In the genomic region with DNA sequence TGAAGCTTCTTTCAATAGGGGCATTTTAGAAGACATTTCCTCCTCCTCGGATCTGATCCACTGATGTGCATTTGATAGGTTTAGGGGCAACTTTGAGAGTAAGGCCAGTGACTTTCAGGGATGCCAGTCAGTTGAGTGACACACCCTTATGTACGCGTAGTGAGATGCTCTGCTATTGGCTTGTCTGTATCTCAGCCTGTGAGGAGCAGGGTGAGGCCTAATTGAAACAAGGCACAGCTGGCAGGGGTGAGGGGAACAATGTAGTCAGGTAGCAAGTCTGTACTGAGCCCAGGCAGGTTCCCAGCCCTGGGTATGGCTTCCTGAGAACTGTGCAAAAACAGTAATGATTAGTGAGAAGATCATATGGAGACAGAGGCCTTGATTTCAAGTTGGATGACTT, we compare ENCODE assay signal across 11 cellular contexts.
DNase-seq lines count a peak whose midpoint lies in the region; ATAC-seq and TF ChIP-seq lines count a peak whose summit lies in the region.
"Had no signal": no experiment of that assay in that cellular context is flagged by ENCODE, and none has a peak within 500 bp of the region (broad histone marks: within the 10 kb centered on the region; RNA-seq: fewer than 3 reads in every experiment).

No MANE protein-coding gene starts in this region.

- peaks cover 31% of the 10 kb centered on the region for H3K36me3 Mint-ChIP-seq in activated T-helper 2 cell treated with anti-CD3 and anti-CD28 coated beads, Interferon-gamma antibody, Interleukin-2, Interleukin-4, amounts not matched to agents 10 μg/mL and 5 μg/mL and 100 μg/mL, durations not matched to agents 14 hours and 24 hours and 36 hours (ENCODE audit: low read depth)
- H3K36me3 Mint-ChIP-seq in naive thymus-derived CD8-positive, alpha-beta T cell: peaks cover 0 to 6% (median 0%) of the 10 kb centered on the region in 3 donors

- no peak overlapping the region for H3K4me3 Mint-ChIP-seq in activated T-helper 2 cell treated with anti-CD3 and anti-CD28 coated beads, Interferon-gamma antibody, Interleukin-2, Interleukin-4, amounts not matched to agents 10 μg/mL and 5 μg/mL and 100 μg/mL, durations not matched to agents 14 hours and 24 hours and 36 hours (ENCODE audit: low read depth)
- H3K4me3 Mint-ChIP-seq in naive thymus-derived CD8-positive, alpha-beta T cell: peak overlapping the region in 7 of 10 donors; percentile 13 to 70 (median 34)

- peaks cover 12% of the 10 kb centered on the region for H3K4me1 ChIP-seq in lower lobe of right lung

- DNase-seq in stimulated activated CD4-positive, alpha-beta T cell treated with anti-CD3 and anti-CD28 coated beads, Interleukin-12 subunit alpha, Interleukin-12 subunit beta, amount 100 ng/mL, for 48 hours (ENCODE audit: low read depth in 2 of 3, low spot score in 1 of 3): peak in 2 of 3 donors; percentile 21 to 44
- DNase-seq in stimulated activated CD4-positive, alpha-beta T cell treated with anti-CD3 and anti-CD28 coated beads, Interleukin-12 subunit alpha, Interleukin-12 subunit beta, amount 100 ng/mL, for 4 hours: no peak
- no peak for DNase-seq in activated T-helper 2 cell treated with anti-CD3 and anti-CD28 coated beads, Interferon-gamma antibody, Interleukin-2, Interleukin-4, amounts not matched to agents 10 μg/mL and 5 μg/mL and 100 μg/mL, durations not matched to agents 14 hours and 24 hours and 36 hours (ENCODE audit: low spot score)
- DNase-seq in naive thymus-derived CD8-positive, alpha-beta T cell: no peak
- DNase-seq in NCI-H1417 (lab: John Stamatoyannopoulos, UW) (no peak), globus pallidus (ENCODE audit: low spot score) (no peak), lower lobe of right lung (no peak)
- no peak for DNase-seq in activated effector memory CD4-positive, alpha-beta T cell treated with Interleukin-2 at 50 U/mL for 16 hours
- DNase-seq: KG1, Peyer's patch, right cardiac atrium had no signal

- intact Hi-C loops in activated T-helper 2 cell treated with anti-CD3 and anti-CD28 coated beads, Interferon-gamma antibody, Interleukin-2, Interleukin-4, amounts not matched to agents 10 μg/mL and 5 μg/mL and 100 μg/mL, durations not matched to agents 14 hours and 24 hours and 36 hours (cut with micrococcal nuclease): loop anchor here (1.0 kb wide), 1 partner anchor 12 kb away; no protein-coding TSS in a partner anchor
- intact Hi-C loops in lower lobe of right lung (cut with DNase I): no loop called here

- no peak overlapping the region for H3K27ac ChIP-seq in lower lobe of right lung
- H3K27ac ChIP-seq: Peyer's patch had no signal

- H3K27me3 ChIP-seq in lower lobe of right lung (ENCODE audit: low read depth): no peaks in the 10 kb centered on the region
- H3K27me3 ChIP-seq: Peyer's patch had no signal

- no peaks in the 10 kb centered on the region for H3K27me3 Mint-ChIP-seq in activated T-helper 2 cell treated with anti-CD3 and anti-CD28 coated beads, Interferon-gamma antibody, Interleukin-2, Interleukin-4, amounts not matched to agents 10 μg/mL and 5 μg/mL and 100 μg/mL, durations not matched to agents 14 hours and 24 hours and 36 hours (ENCODE audit: low read depth)
- H3K27me3 Mint-ChIP-seq in naive thymus-derived CD8-positive, alpha-beta T cell: no peaks in the 10 kb centered on the region

- TF ChIP-seq CTCF in lower lobe of right lung (IDR thresholded peaks at IDR 0.05): no peak

- H3K4me1 Mint-ChIP-seq in activated T-helper 2 cell treated with anti-CD3 and anti-CD28 coated beads, Interferon-gamma antibody, Interleukin-2, Interleukin-4, amounts not matched to agents 10 μg/mL and 5 μg/mL and 100 μg/mL, durations not matched to agents 14 hours and 24 hours and 36 hours (ENCODE audit: low read depth): peaks cover 59% of the 10 kb centered on the region
- peaks cover 25 to 95% (median 83%) of the 10 kb centered on the region in 4 donors for H3K4me1 Mint-ChIP-seq in naive thymus-derived CD8-positive, alpha-beta T cell

- peak overlapping the region; percentile 73 for H3K27ac Mint-ChIP-seq in activated T-helper 2 cell treated with anti-CD3 and anti-CD28 coated beads, Interferon-gamma antibody, Interleukin-2, Interleukin-4, amounts not matched to agents 10 μg/mL and 5 μg/mL and 100 μg/mL, durations not matched to agents 14 hours and 24 hours and 36 hours
- peak overlapping the region in 9 of 10 donors; percentile 37 to 94 (median 84) for H3K27ac Mint-ChIP-seq in naive thymus-derived CD8-positive, alpha-beta T cell

- H3K4me3 ChIP-seq in lower lobe of right lung: no peak overlapping the region
- H3K4me3 ChIP-seq: Peyer's patch had no signal

- POLR2A ChIA-PET in naive thymus-derived CD8-positive, alpha-beta T cell (lab: Charles Lee): interaction anchor here (0.7 to 0.8 kb wide), 2 partner anchors 23 to 56 kb away, joined by 3 to 5 read pairs; no protein-coding TSS in a partner anchor

- no peaks in the 10 kb centered on the region for H3K9me3 ChIP-seq in lower lobe of right lung
- H3K9me3 ChIP-seq: Peyer's patch had no signal

- H3K36me3 ChIP-seq in lower lobe of right lung: no peaks in the 10 kb centered on the region
- H3K36me3 ChIP-seq: Peyer's patch had no signal

- no peaks in the 10 kb centered on the region for H3K9me3 Mint-ChIP-seq in activated T-helper 2 cell treated with anti-CD3 and anti-CD28 coated beads, Interferon-gamma antibody, Interleukin-2, Interleukin-4, amounts not matched to agents 10 μg/mL and 5 μg/mL and 100 μg/mL, durations not matched to agents 14 hours and 24 hours and 36 hours
- H3K9me3 Mint-ChIP-seq in naive thymus-derived CD8-positive, alpha-beta T cell: no peaks in the 10 kb centered on the region

- peak; percentile 35 to 42 for ATAC-seq in naive thymus-derived CD8-positive, alpha-beta T cell
- ATAC-seq in lower lobe of right lung: no peak

Comparison
In these comparisons a context has a peak if more than half of its experiments do, and no peak if none do; other contexts are left out.
1. DNase-seq: peak in stimulated activated CD4-positive, alpha-beta T cell treated with anti-CD3 and anti-CD28 coated beads, Interleukin-12 subunit alpha, Interleukin-12 subunit beta, amount 100 ng/mL, for 48 hours (2 of 3); none in stimulated activated CD4-positive, alpha-beta T cell treated with anti-CD3 and anti-CD28 coated beads, Interleukin-12 subunit alpha, Interleukin-12 subunit beta, amount 100 ng/mL, for 4 hours (single experiment), activated T-helper 2 cell treated with anti-CD3 and anti-CD28 coated beads, Interferon-gamma antibody, Interleukin-2, Interleukin-4, amounts not matched to agents 10 μg/mL and 5 μg/mL and 100 μg/mL, durations not matched to agents 14 hours and 24 hours and 36 hours (single experiment), naive thymus-derived CD8-positive, alpha-beta T cell (0 of 10), NCI-H1417 (0 of 3), activated effector memory CD4-positive, alpha-beta T cell treated with Interleukin-2 at 50 U/mL for 16 hours (single experiment), globus pallidus (single experiment) and lower lobe of right lung (single experiment).
2. ATAC-seq: peak in naive thymus-derived CD8-positive, alpha-beta T cell (2 of 2); none in lower lobe of right lung (0 of 2).